ENCODE assay signal across 21 cellular contexts in genomic region chr13:35780613-35781012, GRCh38.
DNase-seq lines count a peak whose midpoint lies in the region; ATAC-seq, FAIRE-seq and TF ChIP-seq lines count a peak whose summit lies in the region.
"Had no signal": no experiment of that assay in that cellular context is flagged by ENCODE, and none has a peak within 500 bp of the region (broad histone marks: within the 10 kb centered on the region; RNA-seq: fewer than 3 reads in every experiment).

No MANE protein-coding gene starts in this region.

- H3K23ac ChIP-seq in mesendoderm (ENCODE audit: low read length): no peak overlapping the region

- no peak for FAIRE-seq in pancreas (lab: Jason Lieb, UNC)
- FAIRE-seq: GM12878, GM19239, HepG2 had no signal

- no peak for TF ChIP-seq RAD21 in SK-N-SH (IDR thresholded peaks at IDR 0.05; ENCODE audit: low read length)

- peak in 1 of 2 experiments; percentile 30; a peak in 1 of 4 replicates for TF ChIP-seq EP300 in SK-N-SH (IDR thresholded peaks at IDR 0.05; ENCODE audit: borderline replicate concordance in 1 of 2, low read depth in 1 of 2, low read length in 1 of 2)

- no peak overlapping the region for H2AFZ ChIP-seq in SK-N-SH (ENCODE audit: low read depth)
- H2AFZ ChIP-seq: GM23248 had no signal

- POLR2A ChIA-PET in SK-N-SH (lab: Yijun Ruan, JAX): interaction anchor here (1.2 kb wide), 1 partner anchor 303 kb away, joined by 3 read pairs; no protein-coding TSS in a partner anchor

- H4K5ac ChIP-seq in mesendoderm (ENCODE audit: low read length): no peak overlapping the region

- H3K9ac ChIP-seq in SK-N-SH (no peak overlapping the region), mesendoderm (ENCODE audit: low read length) (no peak overlapping the region)
- H3K9ac ChIP-seq: BLaER1, GM23248 had no signal

- no peaks in the 10 kb centered on the region for H3K9me2 ChIP-seq in SK-N-SH

- H3K27me3 ChIP-seq in SK-N-SH (ENCODE audit: insufficient read depth): no peaks in the 10 kb centered on the region
- no peaks in the 10 kb centered on the region for H3K27me3 ChIP-seq in SJCRH30
- H3K27me3 ChIP-seq in mesendoderm (ENCODE audit: insufficient read depth, low read length, poor library complexity): no peaks in the 10 kb centered on the region
- no peaks in the 10 kb centered on the region for H3K27me3 ChIP-seq in pancreas
- no peaks in the 10 kb centered on the region for H3K27me3 ChIP-seq in thyroid gland
- H3K27me3 ChIP-seq: BLaER1 had no signal

- no peak overlapping the region for H2AK5ac ChIP-seq in mesendoderm (ENCODE audit: low read length)

- H3K27ac ChIP-seq in SK-N-SH (ENCODE audit: low read depth in 2 of 2, low read length in 1 of 2) (peak overlapping the region in 1 of 2 experiments; percentile 74; a peak in 2 of 4 replicates), SJCRH30 (peak overlapping the region; percentile 95), mesendoderm (ENCODE audit: low read depth, low read length) (no peak overlapping the region), pancreas (no peak overlapping the region), thyroid gland (no peak overlapping the region)
- H3K27ac ChIP-seq: BLaER1, GM23248 had no signal

- H3K4me3 ChIP-seq in SK-N-SH (ENCODE audit: low read depth in 2 of 2, low read length in 1 of 2) (no peak overlapping the region), SJCRH30 (peak overlapping the region; percentile 11), mesendoderm (ENCODE audit: low read length) (no peak overlapping the region), pancreas (no peak overlapping the region), thyroid gland (replicated peaks in 1 of 3) (no peak overlapping the region)
- H3K4me3 ChIP-seq: BLaER1, GM12878, GM23248, HAP-1 had no signal

- no peak overlapping the region for H3K4ac ChIP-seq in mesendoderm (ENCODE audit: low read depth, low read length)

- no peak for TF ChIP-seq CTCF in SK-N-SH (IDR thresholded peaks at IDR 0.05)
- no peak for TF ChIP-seq CTCF in pancreas (IDR thresholded peaks at IDR 0.05)
- no peak for TF ChIP-seq CTCF in thyroid gland (IDR thresholded peaks at IDR 0.05)

- H3K79me1 ChIP-seq in mesendoderm (ENCODE audit: low read length): no peaks in the 10 kb centered on the region

- H2BK15ac ChIP-seq in mesendoderm (replicated peaks; ENCODE audit: low read depth): no peak overlapping the region

- TF ChIP-seq POLR2A in thyroid gland (IDR thresholded peaks at IDR 0.05): no peak

- H4K8ac ChIP-seq in mesendoderm (ENCODE audit: low read depth, low read length): no peak overlapping the region

- H3K4me2 ChIP-seq in SK-N-SH: no peak overlapping the region
- H3K4me2 ChIP-seq in mesendoderm (ENCODE audit: low read length): no peak overlapping the region
- H3K4me2 ChIP-seq: BLaER1 had no signal

- H3K79me2 ChIP-seq in SK-N-SH (ENCODE audit: insufficient read depth): no peaks in the 10 kb centered on the region
- no peaks in the 10 kb centered on the region for H3K79me2 ChIP-seq in mesendoderm (ENCODE audit: control insufficient read depth, insufficient read depth, low read length)

- WGBS in SK-N-SH (ENCODE audit: low lambda C conversion rate): 67% methylated on average over 4 of the region's 4 CpGs
- WGBS in mesendoderm (ENCODE audit: extremely low coverage, insufficient coverage, low lambda C conversion rate): no CpG with 5 or more reads among the region's 4 CpGs
- 63 to 71% methylated on average over 4 of the region's 4 CpGs for WGBS in pancreas, 2 donors
- WGBS in thyroid gland, 2 donors: 89 to 92% methylated on average over 4 of the region's 4 CpGs

- no peaks in the 10 kb centered on the region for H3F3A ChIP-seq in SK-N-SH (replicated peaks; ENCODE audit: insufficient read depth)

- H3K36me3 ChIP-seq in SK-N-SH (replicated peaks in 1 of 2; ENCODE audit: control insufficient read depth in 1 of 2, insufficient read depth in 2 of 2, low read length in 1 of 2) (no peaks in the 10 kb centered on the region), SJCRH30 (no peaks in the 10 kb centered on the region), mesendoderm (ENCODE audit: control insufficient read depth, insufficient read depth, low read length) (no peaks in the 10 kb centered on the region), pancreas (no peaks in the 10 kb centered on the region), thyroid gland (no peaks in the 10 kb centered on the region)
- H3K36me3 ChIP-seq: BLaER1, HAP-1 had no signal

- H3K56ac ChIP-seq in mesendoderm (ENCODE audit: low read length): no peak overlapping the region

- H2BK120ac ChIP-seq in mesendoderm (ENCODE audit: low read depth, low read length): no peak overlapping the region

- DNase-seq in SK-N-SH (no peak), SJCRH30 (peak; percentile 38 to 77), mesendoderm (peak; percentile 42), pancreas (no peak), thyroid gland (no peak)
- DNase-seq: 8988T; Calu3; CD4-positive, alpha-beta memory T cell; DMS 273 treated with DMSO at 0.1 percent for 48 hours; DMS53; DND-41; EL; GM23248 had no signal

- H3K4me1 ChIP-seq in SK-N-SH (ENCODE audit: control insufficient read depth in 1 of 2, insufficient read depth in 2 of 2, low read depth in 1 of 2, low read length in 1 of 2) (peaks cover 0 to 20% of the 10 kb centered on the region in 2 experiments; a peak in 2 of 4 replicates), SJCRH30 (peaks cover 54% of the 10 kb centered on the region), mesendoderm (ENCODE audit: control insufficient read depth, low read depth, low read length) (peaks cover 2% of the 10 kb centered on the region), pancreas (no peaks in the 10 kb centered on the region), thyroid gland (no peaks in the 10 kb centered on the region)
- H3K4me1 ChIP-seq: BLaER1 had no signal

- H3K18ac ChIP-seq in mesendoderm (ENCODE audit: low read length): no peak overlapping the region

- ATAC-seq in SK-N-SH treated with all-trans-retinoic acid at 6 μM for 48 hours (no peak), GM18867 (IDR thresholded peaks at IDR 0.05; ENCODE audit: unreplicated experiment) (no peak), pancreas (no peak), GM21576 (IDR thresholded peaks at IDR 0.05; ENCODE audit: unreplicated experiment) (no peak)
- ATAC-seq: GM12878, HepG2 had no signal

- H4K20me1 ChIP-seq in SK-N-SH (ENCODE audit: insufficient read depth): no peaks in the 10 kb centered on the region
- H4K20me1 ChIP-seq: BLaER1 had no signal

- CTCF ChIA-PET in SK-N-SH (lab: Yijun Ruan, JAX): interaction anchor here (0.9 to 1.6 kb wide), 3 partner anchors 8 to 57 kb away, joined by 3 to 6 read pairs (median 3); no protein-coding TSS in a partner anchor

- no peaks in the 10 kb centered on the region for H3K9me3 ChIP-seq in SK-N-SH
- no peaks in the 10 kb centered on the region for H3K9me3 ChIP-seq in SJCRH30 (replicated peaks)
- H3K9me3 ChIP-seq in pancreas: no peaks in the 10 kb centered on the region
- no peaks in the 10 kb centered on the region for H3K9me3 ChIP-seq in thyroid gland
- H3K9me3 ChIP-seq: BLaER1, HAP-1 had no signal

- H2BK5ac ChIP-seq in mesendoderm (ENCODE audit: low read length): no peak overlapping the region

- intact Hi-C loops in pancreas (cut with DNase I): no loop called here
- intact Hi-C loops in thyroid gland (cut with DNase I): no loop called here

TF ChIP-seq in SK-N-SH, 30 proteins besides CTCF, POLR2A, EP300 and RAD21:
- TF ChIP-seq SIN3A (IDR thresholded peaks at IDR 0.05; ENCODE audit: borderline replicate concordance, low read depth, low read length) (no peak), GATA2 (CRISPR knock-in tag; IDR thresholded peaks at IDR 0.05) (peak; percentile 57)

TF ChIP-seq in SK-N-SH treated with all-trans-retinoic acid at 6 μM for 48 hours, 23 proteins besides CTCF, POLR2A, EP300 and RAD21:
- TF ChIP-seq TCF4 (CRISPR knock-in tag; IDR thresholded peaks at IDR 0.05; ENCODE audit: borderline replicate concordance): no peak
- no peak for TF ChIP-seq ISL1 (CRISPR knock-in tag; IDR thresholded peaks at IDR 0.05)
- TF ChIP-seq ARNTL (CRISPR knock-in tag; IDR thresholded peaks at IDR 0.05; ENCODE audit: borderline replicate concordance, low read depth): no peak
- no peak for TF ChIP-seq CSDC2 (CRISPR knock-in tag; IDR thresholded peaks at IDR 0.05)
- TF ChIP-seq POU6F1 (CRISPR knock-in tag; IDR thresholded peaks at IDR 0.05; ENCODE audit: borderline replicate concordance, low read depth): no peak
- no peak for TF ChIP-seq ZC3H10 (CRISPR knock-in tag; IDR thresholded peaks at IDR 0.05)

Comparison
In these comparisons a context has a peak if more than half of its experiments do, and no peak if none do; other contexts are left out.
1. DNase-seq: peak in SJCRH30 (2 of 2) and mesendoderm (single experiment); none in SK-N-SH (single experiment), pancreas (0 of 6) and thyroid gland (0 of 2).